11 cellular contexts compared by ENCODE assay signal in genomic region chr22:19361501-19362103, GRCh38.
DNase-seq lines count a peak whose midpoint lies in the region; ATAC-seq and TF ChIP-seq lines count a peak whose summit lies in the region.
"Had no signal": no experiment of that assay in that cellular context is flagged by ENCODE, and none has a peak within 500 bp of the region (broad histone marks: within the 10 kb centered on the region; RNA-seq: fewer than 3 reads in every experiment).

No MANE protein-coding gene starts in this region.

- peaks cover 79 to 92% of the 10 kb centered on the region in 2 donors for H3K36me3 Mint-ChIP-seq in CD14-positive monocyte
- H3K36me3 Mint-ChIP-seq in activated naive CD8-positive, alpha-beta T cell treated with anti-CD3 and anti-CD28 coated beads for 36 hours = peaks cover 14% of the 10 kb centered on the region
- peaks cover 28% of the 10 kb centered on the region for H3K36me3 Mint-ChIP-seq in activated T-cell treated with anti-CD3 and anti-CD28 coated beads, Interleukin-2, amount 50 U/mL, for 4 hours (ENCODE audit: insufficient read depth)

- H3K9me3 ChIP-seq in PC-3 (ENCODE audit: low read length) = no peaks in the 10 kb centered on the region
- H3K9me3 ChIP-seq in sigmoid colon = no peaks in the 10 kb centered on the region
- H3K9me3 ChIP-seq: HAP-1 had no signal

- no peak overlapping the region for H3K4me2 ChIP-seq in PC-3 (ENCODE audit: low read length)

- 85 to 93% methylated on average over 7 of the region's 7 CpGs for WGBS in sigmoid colon, 2 donors

- no peaks in the 10 kb centered on the region for H3K9me3 Mint-ChIP-seq in CD14-positive monocyte
- no peaks in the 10 kb centered on the region for H3K9me3 Mint-ChIP-seq in activated naive CD8-positive, alpha-beta T cell treated with anti-CD3 and anti-CD28 coated beads for 36 hours
- H3K9me3 Mint-ChIP-seq in activated T-cell treated with anti-CD3 and anti-CD28 coated beads, Interleukin-2, amount 50 U/mL, for 4 hours = no peaks in the 10 kb centered on the region
- H3K9me3 Mint-ChIP-seq: activated T-helper 17 cell treated with anti-CD3 and anti-CD28 coated beads, Interleukin-2, amount 50 U/mL, for 72 hours had no signal

- no peak overlapping the region for H3K9ac ChIP-seq in PC-3 (ENCODE audit: low read length)

- H3K4me3 Mint-ChIP-seq in CD14-positive monocyte = no peak overlapping the region
- H3K4me3 Mint-ChIP-seq in activated naive CD8-positive, alpha-beta T cell treated with anti-CD3 and anti-CD28 coated beads for 36 hours = no peak overlapping the region
- H3K4me3 Mint-ChIP-seq in activated T-cell treated with anti-CD3 and anti-CD28 coated beads, Interleukin-2, amount 50 U/mL, for 4 hours = no peak overlapping the region
- H3K4me3 Mint-ChIP-seq: activated T-helper 17 cell treated with anti-CD3 and anti-CD28 coated beads, Interleukin-2, amount 50 U/mL, for 72 hours had no signal

- H3K27me3 Mint-ChIP-seq in CD14-positive monocyte (ENCODE audit: low read depth in 3 of 3) = no peaks in the 10 kb centered on the region
- no peaks in the 10 kb centered on the region for H3K27me3 Mint-ChIP-seq in activated naive CD8-positive, alpha-beta T cell treated with anti-CD3 and anti-CD28 coated beads for 36 hours
- no peaks in the 10 kb centered on the region for H3K27me3 Mint-ChIP-seq in activated T-cell treated with anti-CD3 and anti-CD28 coated beads, Interleukin-2, amount 50 U/mL, for 4 hours (ENCODE audit: low read depth)
- H3K27me3 Mint-ChIP-seq: activated T-helper 17 cell treated with anti-CD3 and anti-CD28 coated beads, Interleukin-2, amount 50 U/mL, for 72 hours had no signal

- CTCF ChIA-PET in PC-3 (lab: Charles Lee) = no interaction called here

- H3F3A ChIP-seq in PC-3 (ENCODE audit: low read length, unreplicated experiment) = no peaks in the 10 kb centered on the region

- H4K20me1 ChIP-seq in PC-3 (ENCODE audit: low read length) = no peaks in the 10 kb centered on the region

- H3K27ac Mint-ChIP-seq in CD14-positive monocyte = peak overlapping the region in 4 of 7 donors; percentile 16 to 88 (median 29)
- H3K27ac Mint-ChIP-seq in activated naive CD8-positive, alpha-beta T cell treated with anti-CD3 and anti-CD28 coated beads for 36 hours = peak overlapping the region; percentile 50
- H3K27ac Mint-ChIP-seq: activated T-helper 17 cell treated with anti-CD3 and anti-CD28 coated beads, Interleukin-2, amount 50 U/mL, for 72 hours had no signal

- no peaks in the 10 kb centered on the region for H3K9me2 ChIP-seq in PC-3 (replicated peaks; ENCODE audit: low read length)

- TF ChIP-seq EP300 in sigmoid colon (IDR thresholded peaks at IDR 0.05) = no peak

- no peak overlapping the region for H2AFZ ChIP-seq in PC-3 (ENCODE audit: low read length)

- BruUV-seq in PC-3 (replicated peaks; lab: Mats Ljungman, UMichigan) = no TSS peak

- H3K27me3 ChIP-seq in PC-3 (ENCODE audit: low read length) (no peaks in the 10 kb centered on the region), sigmoid colon (no peaks in the 10 kb centered on the region)

- TF ChIP-seq POLR2A in sigmoid colon (IDR thresholded peaks at IDR 0.05) = no peak

- no peaks in the 10 kb centered on the region for H3K4me1 ChIP-seq in PC-3 (ENCODE audit: insufficient read depth, low read length)
- no peaks in the 10 kb centered on the region for H3K4me1 ChIP-seq in sigmoid colon
- H3K4me1 ChIP-seq: HAP-1 had no signal

- H3K4me3 ChIP-seq in PC-3 (ENCODE audit: low read length) (no peak overlapping the region), sigmoid colon (no peak overlapping the region)
- H3K4me3 ChIP-seq: HAP-1 had no signal

- H3K27ac ChIP-seq in PC-3 (ENCODE audit: low read length) = no peak overlapping the region
- H3K27ac ChIP-seq in sigmoid colon = no peak overlapping the region

- intact Hi-C loops in CD14-positive monocyte (cut with micrococcal nuclease) (no loop called here), PC-3 (cut with micrococcal nuclease) (no loop called here), sigmoid colon (cut with DNase I) (no loop called here)

- DNase-seq in CD14-positive monocyte (ENCODE audit: low spot score) (no peak), PC-3 (no peak), sigmoid colon (no peak), iPS-NIHi7 (ENCODE audit: extremely low spot score) (no peak)
- DNase-seq in activated naive CD8-positive, alpha-beta T cell treated with anti-CD3 and anti-CD28 coated beads for 36 hours = no peak
- no peak for DNase-seq in activated T-cell treated with anti-CD3 and anti-CD28 coated beads, Interleukin-2, amount 50 U/mL, for 4 hours

- TF ChIP-seq CTCF in CD14-positive monocyte (IDR thresholded peaks at IDR 0.05) (no peak), PC-3 (conservative IDR thresholded peaks at IDR 0.05; ENCODE audit: low read depth, low read length) (no peak), sigmoid colon (IDR thresholded peaks at IDR 0.05) (no peak)

- POLR2A ChIA-PET in PC-3 (lab: Charles Lee; ENCODE audit: unreplicated experiment) = no interaction called here

- peaks cover 3% of the 10 kb centered on the region for H3K4me1 Mint-ChIP-seq in CD14-positive monocyte
- no peaks in the 10 kb centered on the region for H3K4me1 Mint-ChIP-seq in activated naive CD8-positive, alpha-beta T cell treated with anti-CD3 and anti-CD28 coated beads for 36 hours
- H3K4me1 Mint-ChIP-seq in activated T-cell treated with anti-CD3 and anti-CD28 coated beads, Interleukin-2, amount 50 U/mL, for 4 hours (ENCODE audit: low read depth) = peaks cover 4% of the 10 kb centered on the region

- H3K79me2 ChIP-seq in PC-3 (ENCODE audit: low read length) = no peaks in the 10 kb centered on the region

- peaks cover 3% of the 10 kb centered on the region; the same call in 1 of the 2 replicates for H3K36me3 ChIP-seq in PC-3 (ENCODE audit: low read depth, low read length)
- peaks cover 13 to 88% (median 30%) of the 10 kb centered on the region in 4 donors for H3K36me3 ChIP-seq in sigmoid colon

- ATAC-seq in GM19395 (IDR thresholded peaks at IDR 0.05; ENCODE audit: unreplicated experiment) (peak; percentile 66), HG03135 (IDR thresholded peaks at IDR 0.05; ENCODE audit: unreplicated experiment) (peak; percentile 81), PC-3 (no peak)
- ATAC-seq in activated T-cell treated with anti-CD3 and anti-CD28 coated beads, Interleukin-2, amount 50 U/mL, for 4 hours = no peak
- ATAC-seq: activated T-helper 17 cell treated with anti-CD3 and anti-CD28 coated beads, Interleukin-2, amount 50 U/mL, for 72 hours; Right ventricle myocardium inferior had no signal

Comparison
In these comparisons a context has a peak if more than half of its experiments do, and no peak if none do; other contexts are left out.
1. ATAC-seq: peak in GM19395 (single experiment) and HG03135 (single experiment); none in PC-3 (single experiment) and activated T-cell treated with anti-CD3 and anti-CD28 coated beads, Interleukin-2, amount 50 U/mL, for 4 hours (0 of 2).